1 cellular context compared by ENCODE assay signal in genomic region chr17:82242698-82242976, GRCh38.
TF ChIP-seq lines count a peak whose summit lies in the region.

No MANE protein-coding gene starts in this region.

TF ChIP-seq in H1, 55 proteins besides CTCF, POLR2A, EP300 and RAD21 (continued from another document):
- no peak for TF ChIP-seq NANOG (IDR thresholded peaks at IDR 0.05; ENCODE audit: insufficient read depth, low read depth, low read length, poor library complexity, severe bottlenecking)
- no peak for TF ChIP-seq BACH1 (IDR thresholded peaks at IDR 0.05; ENCODE audit: low read length)
- no peak for TF ChIP-seq RFX5 (IDR thresholded peaks at IDR 0.05; ENCODE audit: borderline replicate concordance, low read depth, low read length)
